25 cellular contexts compared by ENCODE assay signal in the genomic region with DNA sequence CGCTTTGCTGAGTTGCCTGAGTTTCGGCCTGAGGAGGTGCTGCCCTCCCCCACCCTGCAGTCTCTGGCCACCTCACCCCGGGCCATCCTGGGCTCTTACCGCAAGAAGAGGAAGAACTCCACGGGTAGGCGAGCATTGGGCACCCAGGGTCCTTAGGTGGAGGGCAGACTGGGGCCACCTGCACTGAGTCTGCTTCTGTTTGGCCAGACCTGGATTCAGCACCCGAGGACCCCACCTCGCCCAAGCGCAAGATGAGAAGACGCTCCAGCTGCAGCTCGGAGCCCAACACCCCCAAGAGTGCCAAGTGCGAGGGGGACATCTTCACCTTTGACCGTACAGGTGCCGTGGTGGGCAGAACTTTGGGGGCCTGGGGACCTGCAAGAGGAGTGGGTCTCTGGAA. TPM values are rescaled to one million over a fixed set of nuclear protein-coding genes. Genes with fewer than 3 reads are reported as not detected.
DNase-seq lines count a peak whose midpoint lies in the region; ATAC-seq, FAIRE-seq and TF ChIP-seq lines count a peak whose summit lies in the region.
"Had no signal": no experiment of that assay in that cellular context is flagged by ENCODE, and none has a peak within 500 bp of the region (broad histone marks: within the 10 kb centered on the region; RNA-seq: fewer than 3 reads in every experiment).

No MANE protein-coding gene starts in this region.

- H3K27me3 ChIP-seq in bronchial epithelial cell (ENCODE audit: control insufficient read depth, insufficient read depth, low read length) = no peaks in the 10 kb centered on the region
- H3K27me3 ChIP-seq: MG63 had no signal

- no peaks in the 10 kb centered on the region for H3K9me3 Mint-ChIP-seq in activated T-cell treated with anti-CD3 and anti-CD28 coated beads, Interleukin-2, amount 50 U/mL, for 24 hours
- no peaks in the 10 kb centered on the region for H3K9me3 Mint-ChIP-seq in activated T-cell treated with anti-CD3 and anti-CD28 coated beads, Interleukin-2, amount 50 U/mL, for 72 hours
- H3K9me3 Mint-ChIP-seq in neural crest cell = no peaks in the 10 kb centered on the region
- no peaks in the 10 kb centered on the region for H3K9me3 Mint-ChIP-seq in activated naive CD8-positive, alpha-beta T cell treated with anti-CD3 and anti-CD28 coated beads, Interleukin-2, amount 50 U/mL, for 24 hours
- H3K9me3 Mint-ChIP-seq: CD8-positive, alpha-beta memory T cell; H9 had no signal

- H3K4me1 Mint-ChIP-seq in activated T-cell treated with anti-CD3 and anti-CD28 coated beads, Interleukin-2, amount 50 U/mL, for 24 hours (ENCODE audit: low read depth) = peaks cover 11% of the 10 kb centered on the region
- H3K4me1 Mint-ChIP-seq in activated T-cell treated with anti-CD3 and anti-CD28 coated beads, Interleukin-2, amount 50 U/mL, for 72 hours (ENCODE audit: low read depth) = peaks cover 11% of the 10 kb centered on the region
- H3K4me1 Mint-ChIP-seq in neural crest cell = peaks cover 8% of the 10 kb centered on the region
- H3K4me1 Mint-ChIP-seq in activated naive CD8-positive, alpha-beta T cell treated with anti-CD3 and anti-CD28 coated beads, Interleukin-2, amount 50 U/mL, for 24 hours = peaks cover 5% of the 10 kb centered on the region

- peaks cover 74% of the 10 kb centered on the region for H3K36me3 Mint-ChIP-seq in activated T-cell treated with anti-CD3 and anti-CD28 coated beads, Interleukin-2, amount 50 U/mL, for 24 hours (ENCODE audit: low read depth)
- H3K36me3 Mint-ChIP-seq in activated T-cell treated with anti-CD3 and anti-CD28 coated beads, Interleukin-2, amount 50 U/mL, for 72 hours (ENCODE audit: insufficient read depth in 2 of 2) = peaks cover 5 to 11% of the 10 kb centered on the region in 2 donors
- H3K36me3 Mint-ChIP-seq in neural crest cell (ENCODE audit: low read depth) = peaks cover 9% of the 10 kb centered on the region
- peaks cover 8% of the 10 kb centered on the region for H3K36me3 Mint-ChIP-seq in activated naive CD8-positive, alpha-beta T cell treated with anti-CD3 and anti-CD28 coated beads, Interleukin-2, amount 50 U/mL, for 24 hours (ENCODE audit: low read depth)

- ATAC-seq in activated T-cell treated with anti-CD3 and anti-CD28 coated beads, Interleukin-2, amount 50 U/mL, for 72 hours (replicated peaks in 1 of 2) = no peak
- ATAC-seq in esophagus mucosa = no peak
- ATAC-seq in activated naive CD8-positive, alpha-beta T cell treated with anti-CD3 and anti-CD28 coated beads, Interleukin-2, amount 50 U/mL, for 24 hours = no peak
- ATAC-seq: GM12878 had no signal

- FAIRE-seq in bronchial epithelial cell (lab: Jason Lieb, UNC) = peak; percentile 13
- FAIRE-seq: GM12878, HTR-8/SVneo had no signal

- no peaks in the 10 kb centered on the region for H3K27me3 Mint-ChIP-seq in activated T-cell treated with anti-CD3 and anti-CD28 coated beads, Interleukin-2, amount 50 U/mL, for 24 hours
- H3K27me3 Mint-ChIP-seq in activated T-cell treated with anti-CD3 and anti-CD28 coated beads, Interleukin-2, amount 50 U/mL, for 72 hours (ENCODE audit: low read depth) = no peaks in the 10 kb centered on the region
- peaks cover 4% of the 10 kb centered on the region for H3K27me3 Mint-ChIP-seq in neural crest cell (ENCODE audit: low read depth)
- no peaks in the 10 kb centered on the region for H3K27me3 Mint-ChIP-seq in activated naive CD8-positive, alpha-beta T cell treated with anti-CD3 and anti-CD28 coated beads, Interleukin-2, amount 50 U/mL, for 24 hours
- H3K27me3 Mint-ChIP-seq: B cell; CD8-positive, alpha-beta memory T cell had no signal

- DNase-seq in activated T-cell treated with anti-CD3 and anti-CD28 coated beads, Interleukin-2, amount 50 U/mL, for 24 hours = no peak
- no peak for DNase-seq in activated T-cell treated with anti-CD3 and anti-CD28 coated beads, Interleukin-2, amount 50 U/mL, for 72 hours
- DNase-seq in bronchial epithelial cell (ENCODE audit: low read depth) (no peak), neural crest cell (ENCODE audit: low read depth, low spot score) (no peak)
- no peak for DNase-seq in activated naive CD8-positive, alpha-beta T cell treated with anti-CD3 and anti-CD28 coated beads, Interleukin-2, amount 50 U/mL, for 24 hours
- DNase-seq: CD8-positive, alpha-beta memory T cell; DMS 273 treated with DMSO at 0.1 percent for 48 hours; DMS79; EL; GDM1; GM23248; KG1; NCI-H1105 treated with DMSO at 0.1 percent for 48 hours; NCI-H1694; NCI-H2081; NCI-H2227 treated with DMSO at 0.1 percent for 48 hours; NCI-H526 treated with DMSO at 0.1 percent for 48 hours; PC-9; SK-N-SH had no signal

- no peak overlapping the region for H3K4me3 Mint-ChIP-seq in activated T-cell treated with anti-CD3 and anti-CD28 coated beads, Interleukin-2, amount 50 U/mL, for 24 hours
- H3K4me3 Mint-ChIP-seq in activated T-cell treated with anti-CD3 and anti-CD28 coated beads, Interleukin-2, amount 50 U/mL, for 72 hours = no peak overlapping the region
- H3K4me3 Mint-ChIP-seq in neural crest cell = peak overlapping the region; percentile 44
- no peak overlapping the region for H3K4me3 Mint-ChIP-seq in activated naive CD8-positive, alpha-beta T cell treated with anti-CD3 and anti-CD28 coated beads, Interleukin-2, amount 50 U/mL, for 24 hours
- H3K4me3 Mint-ChIP-seq: B cell, H9 had no signal

- no peak overlapping the region for H3K4me3 ChIP-seq in bronchial epithelial cell (ENCODE audit: low read depth, low read length)
- H3K4me3 ChIP-seq: GM12878, GM23248, MG63, PC-9 had no signal

- peak overlapping the region; percentile 63 for H3K27ac Mint-ChIP-seq in activated T-cell treated with anti-CD3 and anti-CD28 coated beads, Interleukin-2, amount 50 U/mL, for 24 hours
- no peak overlapping the region for H3K27ac Mint-ChIP-seq in activated T-cell treated with anti-CD3 and anti-CD28 coated beads, Interleukin-2, amount 50 U/mL, for 72 hours
- no peak overlapping the region for H3K27ac Mint-ChIP-seq in neural crest cell (ENCODE audit: unreplicated experiment)
- no peak overlapping the region for H3K27ac Mint-ChIP-seq in activated naive CD8-positive, alpha-beta T cell treated with anti-CD3 and anti-CD28 coated beads, Interleukin-2, amount 50 U/mL, for 24 hours

- peaks cover 51% of the 10 kb centered on the region for H3K36me3 ChIP-seq in bronchial epithelial cell (ENCODE audit: control insufficient read depth, insufficient read depth, low read length)

- no peak for TF ChIP-seq CTCF in bronchial epithelial cell (IDR thresholded peaks at IDR 0.05; ENCODE audit: insufficient read depth, low read length, severe bottlenecking)
- TF ChIP-seq CTCF in neural crest cell (conservative IDR thresholded peaks at IDR 0.05) = no peak

RNA-seq across cellular contexts. Expression of a gene that starts 8.0 kb away (rescaled TPM):
- total RNA-seq in activated T-cell treated with anti-CD3 and anti-CD28 coated beads, Interleukin-2, amount 50 U/mL, for 72 hours = under 1 TPM; 0.29 to 0.86 TPM
- total RNA-seq in bronchial epithelial cell (not detected in 2 replicates), neural crest cell (2.2 and 2.8 TPM in 2 replicates), esophagus mucosa (0.84 TPM)

RNA-seq across cellular contexts. Expression of a gene that starts 8.5 kb away (rescaled TPM):
- total RNA-seq in activated T-cell treated with anti-CD3 and anti-CD28 coated beads, Interleukin-2, amount 50 U/mL, for 72 hours = 10 to 100 TPM; 36.7 to 37.6 TPM
- total RNA-seq in bronchial epithelial cell = 29.4 and 36.9 TPM in 2 replicates
- 166 and 173 TPM in 2 replicates for total RNA-seq in neural crest cell
- 32.5 TPM for total RNA-seq in esophagus mucosa

RNA-seq across cellular contexts. Expression of a gene that starts 19.1 kb away (rescaled TPM):
- 1 to 10 TPM in 1 of 2 donors, under 1 TPM in 1; 0.67 to 1.6 TPM for total RNA-seq in activated T-cell treated with anti-CD3 and anti-CD28 coated beads, Interleukin-2, amount 50 U/mL, for 72 hours
- 0.26 TPM in 1 of 2 replicates, not detected in the other for total RNA-seq in bronchial epithelial cell
- total RNA-seq in neural crest cell = 18.4 and 19.4 TPM in 2 replicates
- 0.20 TPM for total RNA-seq in esophagus mucosa
- total RNA-seq: B cell, GM23248 had no signal

RNA-seq across cellular contexts. Expression of a gene that starts 24.9 kb away (rescaled TPM):
- 10 to 100 TPM; 90.1 to 95.0 TPM for total RNA-seq in activated T-cell treated with anti-CD3 and anti-CD28 coated beads, Interleukin-2, amount 50 U/mL, for 72 hours
- total RNA-seq in bronchial epithelial cell (7.1 and 9.3 TPM in 2 replicates), neural crest cell (91.6 and 93.4 TPM in 2 replicates), esophagus mucosa (31.4 TPM)

RNA-seq across cellular contexts. Expression of a gene that starts 31.5 kb away (rescaled TPM):
- total RNA-seq in activated T-cell treated with anti-CD3 and anti-CD28 coated beads, Interleukin-2, amount 50 U/mL, for 72 hours = 10 to 100 TPM in 1 of 2 donors, 1 to 10 TPM in 1; 9.7 to 14.0 TPM
- total RNA-seq in bronchial epithelial cell (7.1 and 14.0 TPM in 2 replicates), neural crest cell (38.0 and 39.2 TPM in 2 replicates), esophagus mucosa (8.1 TPM)
